ENCODE assay signal across 8 cellular contexts in genomic region chr10:114937962-114938817, GRCh38. TPM values are rescaled to one million over a fixed set of nuclear protein-coding genes. Genes with fewer than 3 reads are reported as not detected.
DNase-seq lines count a peak whose midpoint lies in the region; ATAC-seq and TF ChIP-seq lines count a peak whose summit lies in the region.

Gene TRUB1 (plus strand): TSS chr10:114938195. CDS start chr10:114938254, 59 bp downstream.

- in situ Hi-C loops in astrocyte of the cerebellum (cut with HindIII; ENCODE audit: low sequenced_read_pairs) = no loop called here

- no peak for TF ChIP-seq CTCF in astrocyte of the cerebellum (IDR thresholded peaks at IDR 0.05; ENCODE audit: low read depth, low read length, missing control alignments)
- TF ChIP-seq CTCF in hepatocyte (IDR thresholded peaks at IDR 0.05; ENCODE audit: poor library complexity) = no peak

- no peaks in the 10 kb centered on the region for H4K20me1 ChIP-seq in hepatocyte (ENCODE audit: insufficient read depth, poor library complexity, severe bottlenecking)

- H3K9me3 ChIP-seq in hepatocyte (ENCODE audit: low read depth) = no peaks in the 10 kb centered on the region

- H3K9me2 ChIP-seq in hepatocyte (replicated peaks; ENCODE audit: insufficient read depth) = no peaks in the 10 kb centered on the region

- 1% methylated on average over 45 of the region's 45 CpGs for WGBS in hepatocyte (ENCODE audit: low lambda C conversion rate, missing lambda C conversion rate)

- peak within 1 kb of the TSS; percentile 78 for H2AFZ ChIP-seq in hepatocyte

- no peaks in the 10 kb centered on the region for H3K27me3 ChIP-seq in hepatocyte

- ATAC-seq in GM18505 (IDR thresholded peaks at IDR 0.05; ENCODE audit: unreplicated experiment) (peak; percentile 100), HG02973 (IDR thresholded peaks at IDR 0.05; ENCODE audit: unreplicated experiment) (peak; percentile 100)

- H3K36me3 ChIP-seq in hepatocyte (replicated peaks; ENCODE audit: insufficient read depth, low read depth) = no peaks in the 10 kb centered on the region

- peak; percentile 79 for DNase-seq in NCI-H2029 (lab: John Stamatoyannopoulos, UW)
- DNase-seq in T-helper 22 cell (ENCODE audit: low read depth) = peak; percentile 81
- peak; percentile 93 for DNase-seq in astrocyte of the cerebellum (ENCODE audit: low read depth)
- peak; percentile 95 for DNase-seq in hepatocyte (ENCODE audit: low spot score)
- DNase-seq in renal cortical epithelial cell (ENCODE audit: low read depth) = peak; percentile 93
- DNase-seq in cortex of kidney (lab: John Stamatoyannopoulos, UW) = no peak

- H3K4me1 ChIP-seq in hepatocyte (ENCODE audit: insufficient read depth) = peaks cover 6% of the 10 kb centered on the region

- peak within 1 kb of the TSS; percentile 79 for H3K27ac ChIP-seq in hepatocyte

- TF ChIP-seq POLR2A in GM18505 (IDR thresholded peaks at IDR 0.05; ENCODE audit: borderline replicate concordance, extremely low read depth, insufficient read depth, insufficient read length) = peak; percentile 89

- H3K4me3 ChIP-seq in astrocyte of the cerebellum (ENCODE audit: low read depth, low read length) = peak within 1 kb of the TSS; percentile 99
- H3K4me3 ChIP-seq in hepatocyte = peak within 1 kb of the TSS; percentile 71

- H3K4me2 ChIP-seq in hepatocyte = peak within 1 kb of the TSS; percentile 93

- peaks cover 37% of the 10 kb centered on the region for H3K79me2 ChIP-seq in hepatocyte

RNA-seq across cellular contexts. Expression of gene TRUB1, which starts in this region (rescaled TPM):
- total RNA-seq in hepatocyte (28.0 and 29.0 TPM in 2 replicates), renal cortical epithelial cell (47.0 and 56.4 TPM in 2 replicates)
- 12.0 and 12.3 TPM in 2 replicates for polyA plus RNA-seq in hepatocyte
